ENCODE assay signal across 33 cellular contexts in genomic region chr2:97722227-97722626, GRCh38. TPM values are rescaled to one million over a fixed set of nuclear protein-coding genes. Genes with fewer than 3 reads are reported as not detected.
DNase-seq lines count a peak whose midpoint lies in the region; ATAC-seq and TF ChIP-seq lines count a peak whose summit lies in the region.
"Had no signal": no experiment of that assay in that cellular context is flagged by ENCODE, and none has a peak within 500 bp of the region (broad histone marks: within the 10 kb centered on the region; RNA-seq: fewer than 3 reads in every experiment).

No MANE protein-coding gene starts in this region.

- TF ChIP-seq CTCF in osteoblast (IDR thresholded peaks at IDR 0.05; ENCODE audit: extremely low read depth, low read depth, low read length) (no peak), nephron progenitor cell (IDR thresholded peaks at IDR 0.05) (no peak)

- H2AFZ ChIP-seq in osteoblast (ENCODE audit: low read length), result no peak overlapping the region
- H2AFZ ChIP-seq: neural progenitor cell, PC-9 had no signal

- peaks cover 52% of the 10 kb centered on the region for H3K36me3 ChIP-seq in CD8-positive, alpha-beta memory T cell (ENCODE audit: insufficient read depth, low read length)
- H3K36me3 ChIP-seq in osteoblast (ENCODE audit: insufficient read depth, low read length), result no peaks in the 10 kb centered on the region
- H3K36me3 ChIP-seq: adrenal gland, colonic mucosa, neural progenitor cell, right lobe of liver, thoracic aorta, WERI-Rb-1 had no signal

- peaks cover 78% of the 10 kb centered on the region for H3K4me1 ChIP-seq in CD8-positive, alpha-beta memory T cell (ENCODE audit: insufficient read depth, low read length)
- no peaks in the 10 kb centered on the region for H3K4me1 ChIP-seq in osteoblast (ENCODE audit: insufficient read depth, low read length)
- H3K4me1 ChIP-seq: adrenal gland, colonic mucosa, neural progenitor cell, right lobe of liver had no signal

- H3K27me3 ChIP-seq in CD8-positive, alpha-beta memory T cell (ENCODE audit: insufficient read depth, low read length, poor library complexity, severe bottlenecking), result no peaks in the 10 kb centered on the region
- H3K27me3 ChIP-seq in osteoblast (ENCODE audit: insufficient read depth, low read length), result peaks cover 3% of the 10 kb centered on the region
- H3K27me3 ChIP-seq: colonic mucosa, neural progenitor cell, right lobe of liver had no signal

- H3K4me1 Mint-ChIP-seq in activated T-cell treated with anti-CD3 and anti-CD28 coated beads, Interleukin-2, amount 50 U/mL, for 24 hours (ENCODE audit: low read depth), result peaks cover 89% of the 10 kb centered on the region
- H3K4me1 Mint-ChIP-seq in CD8-positive, alpha-beta memory T cell, result peaks cover 74 to 92% (median 81%) of the 10 kb centered on the region in 3 donors
- peaks cover 86% of the 10 kb centered on the region for H3K4me1 Mint-ChIP-seq in central memory CD8-positive, alpha-beta T cell
- H3K4me1 Mint-ChIP-seq in nephron progenitor cell, result peaks cover 49% of the 10 kb centered on the region

- no peak for ATAC-seq in central memory CD8-positive, alpha-beta T cell (replicated peaks; ENCODE audit: extremely low read depth, poor library complexity, severe bottlenecking)
- ATAC-seq in GM18907 (IDR thresholded peaks at IDR 0.05; ENCODE audit: unreplicated experiment), result no peak
- ATAC-seq: mucosa of descending colon, right lobe of liver, Right ventricle myocardium inferior had no signal

- no peak overlapping the region for H3K4me2 ChIP-seq in osteoblast (ENCODE audit: insufficient read depth, low read length)
- H3K4me2 ChIP-seq: KMS-11, neural progenitor cell, PC-9 had no signal

- no peak overlapping the region for H3K27ac ChIP-seq in CD8-positive, alpha-beta memory T cell (ENCODE audit: low read depth, low read length)
- H3K27ac ChIP-seq in osteoblast (ENCODE audit: low read depth, low read length), result no peak overlapping the region
- H3K27ac ChIP-seq: adrenal gland, colonic mucosa, KMS-11, neural progenitor cell, PC-9, right lobe of liver, thoracic aorta, WERI-Rb-1 had no signal

- no peaks in the 10 kb centered on the region for H3K9me3 Mint-ChIP-seq in activated T-cell treated with anti-CD3 and anti-CD28 coated beads, Interleukin-2, amount 50 U/mL, for 24 hours
- H3K9me3 Mint-ChIP-seq in CD8-positive, alpha-beta memory T cell, result no peaks in the 10 kb centered on the region
- H3K9me3 Mint-ChIP-seq in central memory CD8-positive, alpha-beta T cell, result no peaks in the 10 kb centered on the region
- no peaks in the 10 kb centered on the region for H3K9me3 Mint-ChIP-seq in nephron progenitor cell

- H3K9me3 ChIP-seq in CD8-positive, alpha-beta memory T cell (ENCODE audit: low read length), result no peaks in the 10 kb centered on the region
- H3K9me3 ChIP-seq in osteoblast (ENCODE audit: low read depth, low read length), result no peaks in the 10 kb centered on the region
- H3K9me3 ChIP-seq: adrenal gland, colonic mucosa, mucosa of descending colon, right lobe of liver, thoracic aorta had no signal

- POLR2A ChIA-PET in CD8-positive, alpha-beta memory T cell (lab: Charles Lee), result no interaction called here

- in situ Hi-C loops in KBM-7 (cut with MboI; ENCODE audit: low pct_unique_long_range_greater_than_20kb, low sequenced_read_pairs), result no loop called here

- H3K4me3 Mint-ChIP-seq in activated T-cell treated with anti-CD3 and anti-CD28 coated beads, Interleukin-2, amount 50 U/mL, for 24 hours, result no peak overlapping the region
- peak overlapping the region in 5 of 7 donors; percentile 23 to 67 (median 56) for H3K4me3 Mint-ChIP-seq in CD8-positive, alpha-beta memory T cell
- peak overlapping the region; percentile 40 for H3K4me3 Mint-ChIP-seq in central memory CD8-positive, alpha-beta T cell
- H3K4me3 Mint-ChIP-seq in nephron progenitor cell, result no peak overlapping the region
- H3K4me3 Mint-ChIP-seq: neural progenitor cell had no signal

- no peak for DNase-seq in activated T-cell treated with anti-CD3 and anti-CD28 coated beads, Interleukin-2, amount 50 U/mL, for 24 hours
- no peak for DNase-seq in activated T-cell treated with anti-CD3 and anti-CD28 coated beads, Interleukin-2, amount 50 U/mL, for 48 hours
- DNase-seq in CD8-positive, alpha-beta memory T cell, result no peak
- DNase-seq in central memory CD8-positive, alpha-beta T cell (ENCODE audit: low spot score in 2 of 2), result no peak
- DNase-seq in osteoblast (ENCODE audit: insufficient read length, low spot score, missing footprints), result peak; percentile 1
- DNase-seq in KBM-7, result no peak
- DNase-seq in nephron progenitor cell, result no peak
- DNase-seq: activated CD4-positive, alpha-beta T cell treated with anti-CD3 and anti-CD28 coated beads for 48 hours; adrenal gland; colonic mucosa; DMS53; effector CD8-positive, alpha-beta T cell; erythroblast; GDM1; HCEC 1CT; head of caudate nucleus; mucosa of descending colon; NCI-H1417; NCI-H2029 treated with DMSO at 0.1 percent for 48 hours; NCI-H526; PC-9; stimulated activated CD4-positive, alpha-beta T cell treated with anti-CD3 and anti-CD28 coated beads, Interleukin-4, amount 100 ng/mL, for 4 hours; stimulated activated naive CD4-positive, alpha-beta T cell; WERI-Rb-1 had no signal

- H4K20me1 ChIP-seq in osteoblast (ENCODE audit: insufficient read depth, low read length), result no peaks in the 10 kb centered on the region

- CTCF ChIA-PET in CD8-positive, alpha-beta memory T cell (lab: Charles Lee), result interaction anchor here (1.0 to 3.2 kb wide), 5 partner anchors 9 to 58 kb away, joined by 3 to 16 read pairs (median 4); partner anchors contain the start of genes ACTR1B and ZAP70

- H3K27ac Mint-ChIP-seq in activated T-cell treated with anti-CD3 and anti-CD28 coated beads, Interleukin-2, amount 50 U/mL, for 24 hours, result peak overlapping the region; percentile 52
- peak overlapping the region; percentile 73 to 95 (median 88) for H3K27ac Mint-ChIP-seq in CD8-positive, alpha-beta memory T cell
- H3K27ac Mint-ChIP-seq in central memory CD8-positive, alpha-beta T cell (ENCODE audit: low read depth), result no peak overlapping the region
- no peak overlapping the region for H3K27ac Mint-ChIP-seq in nephron progenitor cell
- H3K27ac Mint-ChIP-seq: neural progenitor cell, progenitor cell of endocrine pancreas had no signal

- peaks cover 95% of the 10 kb centered on the region for H3K36me3 Mint-ChIP-seq in activated T-cell treated with anti-CD3 and anti-CD28 coated beads, Interleukin-2, amount 50 U/mL, for 24 hours (ENCODE audit: low read depth)
- peaks cover 24 to 88% (median 28%) of the 10 kb centered on the region in 3 donors for H3K36me3 Mint-ChIP-seq in CD8-positive, alpha-beta memory T cell
- H3K36me3 Mint-ChIP-seq in central memory CD8-positive, alpha-beta T cell (ENCODE audit: insufficient read depth), result peaks cover 67% of the 10 kb centered on the region
- peaks cover under 1% of the 10 kb centered on the region for H3K36me3 Mint-ChIP-seq in nephron progenitor cell (ENCODE audit: low read depth)
- H3K36me3 Mint-ChIP-seq: neural progenitor cell had no signal

- no peaks in the 10 kb centered on the region for H3K27me3 Mint-ChIP-seq in activated T-cell treated with anti-CD3 and anti-CD28 coated beads, Interleukin-2, amount 50 U/mL, for 24 hours
- peaks cover 0 to 2% of the 10 kb centered on the region in 2 donors for H3K27me3 Mint-ChIP-seq in CD8-positive, alpha-beta memory T cell
- no peaks in the 10 kb centered on the region for H3K27me3 Mint-ChIP-seq in central memory CD8-positive, alpha-beta T cell
- peaks cover 12% of the 10 kb centered on the region for H3K27me3 Mint-ChIP-seq in nephron progenitor cell (ENCODE audit: low read depth, poor library complexity)
- H3K27me3 Mint-ChIP-seq: progenitor cell of endocrine pancreas had no signal

- H3K4me3 ChIP-seq in CD8-positive, alpha-beta memory T cell (ENCODE audit: low read length), result no peak overlapping the region
- H3K4me3 ChIP-seq in osteoblast (ENCODE audit: insufficient read depth, low read length), result no peak overlapping the region
- H3K4me3 ChIP-seq: adrenal gland, colonic mucosa, lung, mucosa of descending colon, neural progenitor cell, PC-9, right lobe of liver, thoracic aorta had no signal

- no peaks in the 10 kb centered on the region for H3K79me2 ChIP-seq in osteoblast (ENCODE audit: insufficient read depth, low read length)

RNA-seq across cellular contexts. Expression of gene ZAP70, which starts 8.9 kb away (rescaled TPM):
- total RNA-seq in CD8-positive, alpha-beta memory T cell, result 100 to 1,000 TPM; 180 to 197 TPM
- 184 TPM for polyA plus RNA-seq in CD8-positive, alpha-beta memory T cell
- total RNA-seq in osteoblast, result under 0.01 TPM in 2 replicates
- total RNA-seq: fibroblast of villous mesenchyme, PC-9 had no signal

RNA-seq across cellular contexts. Expression of gene C2orf92, which starts 52.7 kb away (rescaled TPM):
- total RNA-seq in CD8-positive, alpha-beta memory T cell, result 1 to 10 TPM; 4.6 to 6.5 TPM
- polyA plus RNA-seq in CD8-positive, alpha-beta memory T cell, result not detected
- 2.5 and 3.2 TPM in 2 replicates for total RNA-seq in osteoblast

RNA-seq across cellular contexts. Expression of gene ACTR1B, which starts 58.4 kb away (rescaled TPM):
- total RNA-seq in CD8-positive, alpha-beta memory T cell, result 10 to 100 TPM; 76.6 to 80.6 TPM
- 16.5 TPM for polyA plus RNA-seq in CD8-positive, alpha-beta memory T cell
- 44.9 and 53.6 TPM in 2 replicates for total RNA-seq in osteoblast

Comparison
In these comparisons a context has a peak if more than half of its experiments do, and no peak if none do; other contexts are left out.
1. H3K27ac Mint-ChIP-seq: peak in activated T-cell treated with anti-CD3 and anti-CD28 coated beads, Interleukin-2, amount 50 U/mL, for 24 hours (single experiment) and CD8-positive, alpha-beta memory T cell (8 of 8); none in central memory CD8-positive, alpha-beta T cell (single experiment) and nephron progenitor cell (single experiment).
2. H3K4me3 Mint-ChIP-seq: peak in CD8-positive, alpha-beta memory T cell (5 of 7) and central memory CD8-positive, alpha-beta T cell (single experiment); none in activated T-cell treated with anti-CD3 and anti-CD28 coated beads, Interleukin-2, amount 50 U/mL, for 24 hours (single experiment) and nephron progenitor cell (single experiment).
3. RNA of gene ZAP70, which starts 8.9 kb away (total RNA-seq): 180 to 197 TPM in CD8-positive, alpha-beta memory T cell; under 0.01 TPM in osteoblast; every median in the first group is over 100 times any median in the second.